Comparison of ENCODE assay signal across 11 cellular contexts in the genomic region with DNA sequence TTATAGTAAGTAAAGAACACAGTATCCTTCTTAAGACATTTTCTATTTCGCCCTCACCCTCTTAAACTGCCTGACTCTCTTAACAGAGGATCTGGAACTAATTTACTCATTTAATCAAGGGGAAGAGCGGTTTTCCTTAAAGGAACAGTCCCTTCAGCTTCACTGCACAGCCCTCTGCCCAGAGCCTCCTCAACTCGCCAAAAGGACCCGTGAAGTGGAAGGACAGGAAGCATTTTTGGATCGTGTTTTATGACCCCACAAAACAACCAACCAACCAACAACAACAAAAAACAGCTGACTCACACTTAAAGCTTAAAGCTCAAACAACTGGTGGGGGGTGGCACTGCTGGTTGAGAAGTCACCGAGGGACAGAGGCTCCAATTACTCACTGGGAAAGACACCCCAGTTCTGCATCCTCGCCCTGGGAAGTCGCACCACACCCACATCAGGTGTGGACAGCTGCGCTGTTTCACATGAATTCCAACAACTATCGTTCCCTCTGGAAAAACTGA. TPM values are rescaled to one million over a fixed set of nuclear protein-coding genes. Genes with fewer than 3 reads are reported as not detected.
DNase-seq lines count a peak whose midpoint lies in the region; ATAC-seq and TF ChIP-seq lines count a peak whose summit lies in the region.
"Had no signal": no experiment of that assay in that cellular context is flagged by ENCODE, and none has a peak within 500 bp of the region (broad histone marks: within the 10 kb centered on the region; RNA-seq: fewer than 3 reads in every experiment).

No MANE protein-coding gene starts in this region.

- H3K27ac ChIP-seq in smooth muscle cell (ENCODE audit: low read depth) = peak overlapping the region; percentile 89

- WGBS in smooth muscle cell (ENCODE audit: low lambda C conversion rate) = 16% methylated on average over 10 of the region's 10 CpGs

- no peak overlapping the region for H2AFZ ChIP-seq in smooth muscle cell (ENCODE audit: low read depth)

- peak overlapping the region; percentile 69 for H3K4me2 ChIP-seq in smooth muscle cell

- peaks cover 17% of the 10 kb centered on the region for H3F3A ChIP-seq in smooth muscle cell (ENCODE audit: low read depth)

- peaks cover 13% of the 10 kb centered on the region for H3K4me1 ChIP-seq in smooth muscle cell (ENCODE audit: low read depth)

- TF ChIP-seq CTCF in smooth muscle cell (IDR thresholded peaks at IDR 0.05; ENCODE audit: borderline replicate concordance, insufficient read depth, poor library complexity, severe bottlenecking) = no peak

- H3K9ac ChIP-seq in smooth muscle cell (ENCODE audit: low read depth) = peak overlapping the region; percentile 78

- peaks cover 23% of the 10 kb centered on the region for H3K36me3 ChIP-seq in smooth muscle cell (ENCODE audit: low read depth)

- ATAC-seq in GM18909 (IDR thresholded peaks at IDR 0.05; ENCODE audit: poor library complexity, unreplicated experiment) = no peak
- ATAC-seq: stimulated activated naive CD8-positive, alpha-beta T cell treated with anti-CD3 and anti-CD28 coated beads, Interleukin-15, amount 100 ng/mL, for 72 hours had no signal

- DNase-seq in GM04504 (ENCODE audit: low read depth) (peak; percentile 56), SW480 (ENCODE audit: low spot score) (peak; percentile 25), fibroblast of the conjunctiva (ENCODE audit: low read depth) (peak; percentile 43), smooth muscle cell (lab: John Stamatoyannopoulos, UW; ENCODE audit: unreplicated experiment) (no peak), HPDE6-E6E7 (ENCODE audit: extremely low spot score) (no peak), germinal center (ENCODE audit: low spot score) (no peak)
- DNase-seq: activated CD4-positive, CD25-positive, alpha-beta regulatory T cell; activated gamma-delta T cell treated with Interleukin-2 at 50 U/mL for 16 hours; NCI-H2171; stimulated activated naive CD8-positive, alpha-beta T cell treated with anti-CD3 and anti-CD28 coated beads, Interleukin-15, amount 100 ng/mL, for 72 hours had no signal

- H3K4me3 ChIP-seq in smooth muscle cell = no peak overlapping the region

- no peaks in the 10 kb centered on the region for H3K27me3 ChIP-seq in smooth muscle cell (ENCODE audit: low read depth)

- H3K9me3 ChIP-seq in smooth muscle cell (replicated peaks; ENCODE audit: low read depth) = no peaks in the 10 kb centered on the region

- H3K79me2 ChIP-seq in smooth muscle cell (ENCODE audit: low read depth) = no peaks in the 10 kb centered on the region

- H4K20me1 ChIP-seq in smooth muscle cell (ENCODE audit: low read depth) = no peaks in the 10 kb centered on the region

RNA-seq across cellular contexts. Expression of a gene that starts 35.7 kb away (rescaled TPM):
- total RNA-seq in smooth muscle cell = 217 and 229 TPM in 2 replicates
- polyA plus RNA-seq in smooth muscle cell = 130 and 196 TPM in 2 replicates

RNA-seq across cellular contexts. Expression of a gene that starts 43.8 kb away (rescaled TPM):
- 143 and 163 TPM in 2 replicates for total RNA-seq in smooth muscle cell
- 218 and 221 TPM in 2 replicates for polyA plus RNA-seq in smooth muscle cell

Comparison
In these comparisons a context has a peak if more than half of its experiments do, and no peak if none do; other contexts are left out.
1. DNase-seq: peak in GM04504 (single experiment), SW480 (single experiment) and fibroblast of the conjunctiva (single experiment); none in smooth muscle cell (single experiment), HPDE6-E6E7 (single experiment) and germinal center (single experiment).